In genomic region chr3:32850636-32851035, GRCh38 we compare ENCODE assay signal across 1 cellular context.
A peak's percentile ranks its signal among the peaks of the same experiment; 100 is the strongest.
TF ChIP-seq lines count a peak whose summit lies in the region.

No MANE protein-coding gene starts in this region.

TF ChIP-seq in HepG2, 621 proteins besides CTCF, POLR2A, EP300 and RAD21 (continued from another document and continues in another):
- TF ChIP-seq HMGXB4 (CRISPR knock-in tag; IDR thresholded peaks at IDR 0.05; ENCODE audit: borderline replicate concordance in 1 of 2, low read depth in 1 of 2) (no peak), HNRNPK (IDR thresholded peaks at IDR 0.05; ENCODE audit: low read depth, low read length, poor library complexity, severe bottlenecking) (peak; percentile 13), ZNF501 (CRISPR knock-in tag; IDR thresholded peaks at IDR 0.05) (no peak), ETV5 (CRISPR knock-in tag; IDR thresholded peaks at IDR 0.05; ENCODE audit: borderline replicate concordance) (0 out of 2 replicates have a peak, but pooled peaks have one; percentile 24), NAIF1 (CRISPR knock-in tag; IDR thresholded peaks at IDR 0.05; ENCODE audit: borderline replicate concordance) (0 out of 2 replicates have a peak, but pooled peaks have one; percentile 35), HCFC1 (IDR thresholded peaks at IDR 0.05; ENCODE audit: low read depth, low read length) (no peak), TCF12 (IDR thresholded peaks at IDR 0.05) (no peak), TCF12 (CRISPR knock-in tag; IDR thresholded peaks at IDR 0.05) (no peak), SAFB2 (CRISPR knock-in tag; IDR thresholded peaks at IDR 0.05; ENCODE audit: borderline replicate concordance, low read depth) (no peak), ZFP82 (CRISPR knock-in tag; IDR thresholded peaks at IDR 0.05; ENCODE audit: borderline replicate concordance) (no peak), SP1 (IDR thresholded peaks at IDR 0.05) (no peak), SP1 (CRISPR knock-in tag; IDR thresholded peaks at IDR 0.05) (no peak), ZNF569 (CRISPR knock-in tag; IDR thresholded peaks at IDR 0.05; ENCODE audit: borderline replicate concordance) (no peak), ZNF550 (CRISPR knock-in tag; IDR thresholded peaks at IDR 0.05; ENCODE audit: borderline replicate concordance) (no peak), ZBTB44 (CRISPR knock-in tag; IDR thresholded peaks at IDR 0.05) (no peak), NONO (IDR thresholded peaks at IDR 0.05) (no peak), NONO (CRISPR knock-in tag; conservative IDR thresholded peaks at IDR 0.05) (no peak), REL (CRISPR knock-in tag; conservative IDR thresholded peaks at IDR 0.05) (no peak), NFKB2 (CRISPR knock-in tag; IDR thresholded peaks at IDR 0.05; ENCODE audit: borderline replicate concordance) (no peak), RBAK (CRISPR knock-in tag; IDR thresholded peaks at IDR 0.05) (no peak), LCORL (IDR thresholded peaks at IDR 0.05) (no peak), LCORL (CRISPR knock-in tag; IDR thresholded peaks at IDR 0.05) (peak; percentile 55; the same call in 1 of the 2 replicates), ELF4 (CRISPR knock-in tag; IDR thresholded peaks at IDR 0.05; ENCODE audit: borderline replicate concordance) (no peak), ZNF589 (CRISPR knock-in tag; conservative IDR thresholded peaks at IDR 0.05) (no peak), ZNF431 (CRISPR knock-in tag; IDR thresholded peaks at IDR 0.05; ENCODE audit: borderline replicate concordance, low read depth) (no peak), ZNF740 (CRISPR knock-in tag; IDR thresholded peaks at IDR 0.05) (no peak), ARHGAP35 (CRISPR knock-in tag; IDR thresholded peaks at IDR 0.05; ENCODE audit: borderline replicate concordance) (no peak), ZNF30 (CRISPR knock-in tag; IDR thresholded peaks at IDR 0.05) (no peak), SMARCC2 (IDR thresholded peaks at IDR 0.05) (no peak), MIER2 (CRISPR knock-in tag; IDR thresholded peaks at IDR 0.05) (no peak), CENPBD1 (CRISPR knock-in tag; IDR thresholded peaks at IDR 0.05; ENCODE audit: borderline replicate concordance, low read depth) (no peak), CREB1 (IDR thresholded peaks at IDR 0.05) (no peak), CREB1 (CRISPR knock-in tag; IDR thresholded peaks at IDR 0.05) (peak; percentile 16; the same call in 1 of the 2 replicates), MXD4 (CRISPR knock-in tag; IDR thresholded peaks at IDR 0.05) (no peak), ZBTB3 (CRISPR knock-in tag; IDR thresholded peaks at IDR 0.05; ENCODE audit: borderline replicate concordance, low read depth) (no peak), KAT8 (CRISPR knock-in tag; IDR thresholded peaks at IDR 0.05) (peak; percentile 20; the same call in 1 of the 2 replicates), PATZ1 (CRISPR knock-in tag; IDR thresholded peaks at IDR 0.05) (0 out of 2 replicates have a peak, but pooled peaks have one; percentile 42), KLF13 (CRISPR knock-in tag; IDR thresholded peaks at IDR 0.05) (no peak), HOXA7 (CRISPR knock-in tag; IDR thresholded peaks at IDR 0.05) (no peak), ZSCAN21 (CRISPR knock-in tag; IDR thresholded peaks at IDR 0.05; ENCODE audit: borderline replicate concordance) (no peak), MAZ (IDR thresholded peaks at IDR 0.05; ENCODE audit: borderline replicate concordance, low read depth, low read length) (no peak), MAZ (CRISPR knock-in tag; IDR thresholded peaks at IDR 0.05; ENCODE audit: low read depth) (no peak), ZNF292 (CRISPR knock-in tag; IDR thresholded peaks at IDR 0.05; ENCODE audit: borderline replicate concordance, low read depth) (no peak), ZNF839 (CRISPR knock-in tag; IDR thresholded peaks at IDR 0.05; ENCODE audit: borderline replicate concordance) (no peak), SOX6 (IDR thresholded peaks at IDR 0.05) (no peak), SOX6 (CRISPR knock-in tag; IDR thresholded peaks at IDR 0.05) (peak; percentile 35; the same call in 1 of the 2 replicates), NR1H2 (CRISPR knock-in tag; IDR thresholded peaks at IDR 0.05; ENCODE audit: borderline replicate concordance, low read depth) (no peak), REST (IDR thresholded peaks at IDR 0.05; ENCODE audit: borderline replicate concordance in 1 of 2, low read depth in 1 of 2, low read length in 2 of 2) (no peak), ZNF773 (CRISPR knock-in tag; IDR thresholded peaks at IDR 0.05; ENCODE audit: borderline replicate concordance) (no peak), SCMH1 (CRISPR knock-in tag; IDR thresholded peaks at IDR 0.05; ENCODE audit: borderline replicate concordance) (no peak), MXD1 (CRISPR knock-in tag; IDR thresholded peaks at IDR 0.05) (no peak), MTF1 (CRISPR knock-in tag; IDR thresholded peaks at IDR 0.05) (no peak), PAF1 (CRISPR knock-in tag; IDR thresholded peaks at IDR 0.05) (no peak), ZNF772 (CRISPR knock-in tag; IDR thresholded peaks at IDR 0.05) (no peak), ZNF776 (CRISPR knock-in tag; IDR thresholded peaks at IDR 0.05) (no peak), CBX1 (IDR thresholded peaks at IDR 0.05; ENCODE audit: low read depth) (no peak)
- TF ChIP-seq, protein P1, sequence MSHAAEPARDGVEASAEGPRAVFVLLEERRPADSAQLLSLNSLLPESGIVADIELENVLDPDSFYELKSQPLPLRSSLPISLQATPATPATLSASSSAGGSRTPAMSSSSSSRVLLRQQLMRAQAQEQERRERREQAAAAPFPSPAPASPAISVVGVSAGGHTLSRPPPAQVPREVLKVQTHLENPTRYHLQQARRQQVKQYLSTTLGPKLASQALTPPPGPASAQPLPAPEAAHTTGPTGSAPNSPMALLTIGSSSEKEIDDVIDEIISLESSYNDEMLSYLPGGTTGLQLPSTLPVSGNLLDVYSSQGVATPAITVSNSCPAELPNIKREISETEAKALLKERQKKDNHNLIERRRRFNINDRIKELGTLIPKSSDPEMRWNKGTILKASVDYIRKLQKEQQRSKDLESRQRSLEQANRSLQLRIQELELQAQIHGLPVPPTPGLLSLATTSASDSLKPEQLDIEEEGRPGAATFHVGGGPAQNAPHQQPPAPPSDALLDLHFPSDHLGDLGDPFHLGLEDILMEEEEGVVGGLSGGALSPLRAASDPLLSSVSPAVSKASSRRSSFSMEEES (CRISPR knock-in tag; IDR thresholded peaks at IDR 0.05) = no peak
- TF ChIP-seq, protein P2, sequence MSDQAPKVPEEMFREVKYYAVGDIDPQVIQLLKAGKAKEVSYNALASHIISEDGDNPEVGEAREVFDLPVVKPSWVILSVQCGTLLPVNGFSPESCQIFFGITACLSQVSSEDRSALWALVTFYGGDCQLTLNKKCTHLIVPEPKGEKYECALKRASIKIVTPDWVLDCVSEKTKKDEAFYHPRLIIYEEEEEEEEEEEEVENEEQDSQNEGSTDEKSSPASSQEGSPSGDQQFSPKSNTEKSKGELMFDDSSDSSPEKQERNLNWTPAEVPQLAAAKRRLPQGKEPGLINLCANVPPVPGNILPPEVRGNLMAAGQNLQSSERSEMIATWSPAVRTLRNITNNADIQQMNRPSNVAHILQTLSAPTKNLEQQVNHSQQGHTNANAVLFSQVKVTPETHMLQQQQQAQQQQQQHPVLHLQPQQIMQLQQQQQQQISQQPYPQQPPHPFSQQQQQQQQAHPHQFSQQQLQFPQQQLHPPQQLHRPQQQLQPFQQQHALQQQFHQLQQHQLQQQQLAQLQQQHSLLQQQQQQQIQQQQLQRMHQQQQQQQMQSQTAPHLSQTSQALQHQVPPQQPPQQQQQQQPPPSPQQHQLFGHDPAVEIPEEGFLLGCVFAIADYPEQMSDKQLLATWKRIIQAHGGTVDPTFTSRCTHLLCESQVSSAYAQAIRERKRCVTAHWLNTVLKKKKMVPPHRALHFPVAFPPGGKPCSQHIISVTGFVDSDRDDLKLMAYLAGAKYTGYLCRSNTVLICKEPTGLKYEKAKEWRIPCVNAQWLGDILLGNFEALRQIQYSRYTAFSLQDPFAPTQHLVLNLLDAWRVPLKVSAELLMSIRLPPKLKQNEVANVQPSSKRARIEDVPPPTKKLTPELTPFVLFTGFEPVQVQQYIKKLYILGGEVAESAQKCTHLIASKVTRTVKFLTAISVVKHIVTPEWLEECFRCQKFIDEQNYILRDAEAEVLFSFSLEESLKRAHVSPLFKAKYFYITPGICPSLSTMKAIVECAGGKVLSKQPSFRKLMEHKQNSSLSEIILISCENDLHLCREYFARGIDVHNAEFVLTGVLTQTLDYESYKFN (CRISPR knock-in tag; conservative IDR thresholded peaks at IDR 0.05) = peak; percentile 59
- TF ChIP-seq, protein P3, sequence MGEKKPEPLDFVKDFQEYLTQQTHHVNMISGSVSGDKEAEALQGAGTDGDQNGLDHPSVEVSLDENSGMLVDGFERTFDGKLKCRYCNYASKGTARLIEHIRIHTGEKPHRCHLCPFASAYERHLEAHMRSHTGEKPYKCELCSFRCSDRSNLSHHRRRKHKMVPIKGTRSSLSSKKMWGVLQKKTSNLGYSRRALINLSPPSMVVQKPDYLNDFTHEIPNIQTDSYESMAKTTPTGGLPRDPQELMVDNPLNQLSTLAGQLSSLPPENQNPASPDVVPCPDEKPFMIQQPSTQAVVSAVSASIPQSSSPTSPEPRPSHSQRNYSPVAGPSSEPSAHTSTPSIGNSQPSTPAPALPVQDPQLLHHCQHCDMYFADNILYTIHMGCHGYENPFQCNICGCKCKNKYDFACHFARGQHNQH (CRISPR knock-in tag; IDR thresholded peaks at IDR 0.05) = no peak
